30 cellular contexts compared by ENCODE assay signal in genomic region chr6:22601941-22602340, GRCh38. TPM values are rescaled to one million over a fixed set of nuclear protein-coding genes. Genes with fewer than 3 reads are reported as not detected.
"Had no signal": no experiment of that assay in that cellular context is flagged by ENCODE, and none has a peak within 500 bp of the region (broad histone marks: within the 10 kb centered on the region; RNA-seq: fewer than 3 reads in every experiment).

No MANE protein-coding gene starts in this region.

- H3K36me3 ChIP-seq: breast epithelium, MG63, SJSA1 had no signal

- H3K4me1 ChIP-seq: breast epithelium, SJSA1 had no signal

- ATAC-seq: activated CD8-positive, alpha-beta memory T cell treated with anti-CD3 and anti-CD28 coated beads, Interleukin-2, amount 10 ng/mL, durations not matched to agents 7 days and 5 days; activated naive CD4-positive, alpha-beta T cell treated with anti-CD3 and anti-CD28 coated beads, Interleukin-2, amount 50 U/mL, for 72 hours; Panc1; SK-N-SH treated with all-trans-retinoic acid at 6 μM for 48 hours; WTC11 had no signal

- H3K9me3 ChIP-seq: breast epithelium, MG63, SJSA1 had no signal

- H3K4me3 ChIP-seq: breast epithelium, MG63, SJSA1 had no signal

- DNase-seq: activated CD4-positive, alpha-beta T cell treated with anti-CD3 and anti-CD28 coated beads, Interleukin-2, amount 10 ng/mL, durations not matched to agents 24 days and 14 days; activated CD4-positive, alpha-beta T cell treated with anti-CD3 and anti-CD28 coated beads, Interleukin-2, amount 50 U/mL, for 48 hours; activated CD4-positive, CD25-positive, alpha-beta regulatory T cell treated with anti-CD3 and anti-CD28 coated beads, Interleukin-2, amount 50 U/mL, for 72 hours; activated CD8-positive, alpha-beta memory T cell treated with anti-CD3 and anti-CD28 coated beads, Interleukin-2, amount 10 ng/mL, durations not matched to agents 7 days and 5 days; activated effector memory CD4-positive, alpha-beta T cell treated with anti-CD3 and anti-CD28 coated beads, Interleukin-2, amount 50 U/mL, for 16 hours; activated naive CD4-positive, alpha-beta T cell treated with Interleukin-2 at 50 U/mL for 16 hours; activated T-cell treated with anti-CD3 and anti-CD28 coated beads, Interleukin-2, amount 50 U/mL, for 24 hours; anterior cingulate cortex; caudate nucleus; KG1; MG63; NCI-H1105; NCI-H1436; NCI-H1694 treated with DMSO at 0.1 percent for 48 hours; NCI-H2029 treated with DMSO at 0.1 percent for 48 hours; NCI-H226; NCI-H526 treated with DMSO at 0.1 percent for 48 hours; NCI-H82; SHP77 had no signal

- H3K27ac ChIP-seq: breast epithelium, RWPE1, SJSA1 had no signal

- H3K27me3 ChIP-seq: breast epithelium, MG63, SJSA1 had no signal

RNA-seq across cellular contexts. Expression of gene HDGFL1, which starts 32.6 kb away (rescaled TPM):
- total RNA-seq: activated CD4-positive, alpha-beta T cell treated with anti-CD3 and anti-CD28 coated beads, Interleukin-2, amount 10 ng/mL, durations not matched to agents 24 days and 14 days; activated CD8-positive, alpha-beta memory T cell treated with anti-CD3 and anti-CD28 coated beads, Interleukin-2, amount 10 ng/mL, durations not matched to agents 7 days and 5 days; activated naive CD4-positive, alpha-beta T cell treated with anti-CD3 and anti-CD28 coated beads, Interleukin-2, amount 50 U/mL, for 72 hours; breast epithelium; chondrocyte; NCI-H460; OCI-LY7; SJSA1; WTC11 had no signal
- polyA plus RNA-seq: adipose tissue had no signal
